Comparison of ENCODE assay signal across 10 cellular contexts in genomic region chr2:164621761-164622105, GRCh38. TPM values are rescaled to one million over a fixed set of nuclear protein-coding genes. Genes with fewer than 3 reads are reported as not detected.
DNase-seq lines count a peak whose midpoint lies in the region; ATAC-seq and TF ChIP-seq lines count a peak whose summit lies in the region.
"Had no signal": no experiment of that assay in that cellular context is flagged by ENCODE, and none has a peak within 500 bp of the region (broad histone marks: within the 10 kb centered on the region; RNA-seq: fewer than 3 reads in every experiment).

No MANE protein-coding gene starts in this region.

- peak overlapping the region; percentile 57 for H3K4me2 ChIP-seq in KMS-11

- no peak for ATAC-seq in CD4-positive, alpha-beta T cell (ENCODE audit: poor library complexity)
- no peak for ATAC-seq in GM18519 (IDR thresholded peaks at IDR 0.05; ENCODE audit: low FRiP score, unreplicated experiment)
- no peak for ATAC-seq in GM18520 (IDR thresholded peaks at IDR 0.05; ENCODE audit: unreplicated experiment)

- H3K36me3 ChIP-seq in KMS-11 (ENCODE audit: insufficient read depth) (no peaks in the 10 kb centered on the region), neuron (ENCODE audit: insufficient read depth, low read length) (no peaks in the 10 kb centered on the region)

- H3K4me1 ChIP-seq in KMS-11 (ENCODE audit: low read depth, poor library complexity, severe bottlenecking) (peaks cover 8% of the 10 kb centered on the region), neuron (ENCODE audit: insufficient read depth, low read length) (peaks cover 12% of the 10 kb centered on the region)

- no peaks in the 10 kb centered on the region for H3K4me1 Mint-ChIP-seq in CD4-positive, alpha-beta T cell (ENCODE audit: low read depth)

- intact Hi-C loops in CD4-positive, alpha-beta T cell (cut with DNase I, micrococcal nuclease), result no loop called here

- no peak overlapping the region for H3K4me3 ChIP-seq in KMS-11 (IDR thresholded peaks at IDR 0.05; ENCODE audit: insufficient read depth, low read depth, low read length)
- H3K4me3 ChIP-seq in epithelial cell of esophagus (ENCODE audit: low read length), result peak overlapping the region; percentile 42
- peak overlapping the region; percentile 55 for H3K4me3 ChIP-seq in neuron (ENCODE audit: low read length)

- H2AFZ ChIP-seq in KMS-11 (ENCODE audit: low read depth), result peak overlapping the region; percentile 94
- peak overlapping the region; percentile 49 for H2AFZ ChIP-seq in neuron (ENCODE audit: low read depth, low read length)

- peaks cover 18% of the 10 kb centered on the region for H3K27me3 ChIP-seq in CD4-positive, alpha-beta T cell (ENCODE audit: control insufficient read depth, insufficient read depth, low read length)
- no peaks in the 10 kb centered on the region for H3K27me3 ChIP-seq in KMS-11 (ENCODE audit: insufficient read depth, low read depth)
- no peaks in the 10 kb centered on the region for H3K27me3 ChIP-seq in neuron (ENCODE audit: insufficient read depth, low read length)

- no peak for TF ChIP-seq CTCF in CD4-positive, alpha-beta T cell (IDR thresholded peaks at IDR 0.05)
- TF ChIP-seq CTCF in KMS-11 (conservative IDR thresholded peaks at IDR 0.05; ENCODE audit: low read depth, low read length) (no peak), epithelial cell of esophagus (IDR thresholded peaks at IDR 0.05; ENCODE audit: insufficient read depth, low read depth, low read length, missing control alignments) (no peak)

- peak overlapping the region; percentile 63; the same call in 1 of the 2 replicates for H3K9ac ChIP-seq in KMS-11

- H3K79me2 ChIP-seq in KMS-11 (ENCODE audit: insufficient read depth, low read depth), result no peaks in the 10 kb centered on the region

- H3K27ac Mint-ChIP-seq in CD4-positive, alpha-beta T cell, result no peak overlapping the region

- peaks cover 36% of the 10 kb centered on the region for H3K27me3 Mint-ChIP-seq in CD4-positive, alpha-beta T cell

- no peaks in the 10 kb centered on the region for H4K20me1 ChIP-seq in KMS-11 (ENCODE audit: insufficient read depth)

- DNase-seq in CD4-positive, alpha-beta T cell, result no peak
- DNase-seq in epithelial cell of esophagus (ENCODE audit: low read depth) (no peak), cerebellum (ENCODE audit: low spot score) (no peak), NCI-H774 (lab: John Stamatoyannopoulos, UW) (no peak)
- DNase-seq: midbrain had no signal

- POLR2A ChIA-PET in CD4-positive, alpha-beta T cell (lab: Charles Lee), result no interaction called here

- H3K27ac ChIP-seq in CD4-positive, alpha-beta T cell (ENCODE audit: low read depth, low read length), result no peak overlapping the region
- H3K27ac ChIP-seq in KMS-11, result no peak overlapping the region

- CTCF ChIA-PET in CD4-positive, alpha-beta T cell (lab: Charles Lee), result no interaction called here

- H3K9me3 ChIP-seq in CD4-positive, alpha-beta T cell (ENCODE audit: control insufficient read depth, low read length), result no peaks in the 10 kb centered on the region
- H3K9me3 ChIP-seq in neuron (ENCODE audit: low read length), result no peaks in the 10 kb centered on the region

- peak overlapping the region; percentile 49 for H3K4me3 Mint-ChIP-seq in CD4-positive, alpha-beta T cell

- no peaks in the 10 kb centered on the region for H3K36me3 Mint-ChIP-seq in CD4-positive, alpha-beta T cell (ENCODE audit: low read depth)

- H3K9me3 Mint-ChIP-seq in CD4-positive, alpha-beta T cell, result no peaks in the 10 kb centered on the region

RNA-seq across cellular contexts. Expression of gene GRB14, which starts 0.5 kb away (rescaled TPM):
- not detected for total RNA-seq in CD4-positive, alpha-beta T cell
- total RNA-seq in cerebellum, result 9.0 TPM
- total RNA-seq: T-helper 1 cell treated with Interleukin-12 subunit alpha and Interleukin-12 subunit beta and Interleukin-4 antibody, amounts not matched to agents 30 ng/mL and 1 ng/mL, for 36 hours had no signal
